ENCODE assay signal across 8 cellular contexts in genomic region chr17:81831563-81831956, GRCh38. TPM values are rescaled to one million over a fixed set of nuclear protein-coding genes. Genes with fewer than 3 reads are reported as not detected.
A peak's percentile ranks its signal among the peaks of the same experiment; 100 is the strongest.
DNase-seq lines count a peak whose midpoint lies in the region; ATAC-seq and TF ChIP-seq lines count a peak whose summit lies in the region.

No MANE protein-coding gene starts in this region.

- no peak for TF ChIP-seq EP300 in tibial nerve (IDR thresholded peaks at IDR 0.05)

- no peaks in the 10 kb centered on the region for H3K27me3 ChIP-seq in left ventricle myocardium inferior (ENCODE audit: low read depth)
- H3K27me3 ChIP-seq in tibial nerve = no peaks in the 10 kb centered on the region

- WGBS in tibial nerve, 2 donors = 69 to 78% methylated on average over 6 to 7 of the region's 7 CpGs

- peak overlapping the region; percentile 96 for H3K4me3 ChIP-seq in left ventricle myocardium inferior
- peak overlapping the region in 1 of 4 donors; percentile 77 for H3K4me3 ChIP-seq in tibial nerve

- H3K27ac Mint-ChIP-seq in activated CD8-positive, alpha-beta T cell treated with anti-CD3 and anti-CD28 coated beads for 36 hours = peak overlapping the region; percentile 95
- peak overlapping the region; percentile 91 to 98 (median 94) for H3K27ac Mint-ChIP-seq in immature natural killer cell

- H3K27me3 Mint-ChIP-seq in activated CD8-positive, alpha-beta T cell treated with anti-CD3 and anti-CD28 coated beads for 36 hours = no peaks in the 10 kb centered on the region
- H3K27me3 Mint-ChIP-seq in immature natural killer cell (ENCODE audit: low read depth in 3 of 3) = peaks cover 6 to 14% (median 9%) of the 10 kb centered on the region in 3 donors

- intact Hi-C loops in left ventricle myocardium inferior (cut with micrococcal nuclease) (no loop called here), left cardiac atrium (cut with DNase I) (no loop called here)
- intact Hi-C loops in activated CD8-positive, alpha-beta T cell treated with anti-CD3 and anti-CD28 coated beads for 36 hours (cut with micrococcal nuclease) = no loop called here

- H3K9me3 ChIP-seq in left ventricle myocardium inferior (replicated peaks) (no peaks in the 10 kb centered on the region), tibial nerve (no peaks in the 10 kb centered on the region)

- H3K9me3 Mint-ChIP-seq in activated CD8-positive, alpha-beta T cell treated with anti-CD3 and anti-CD28 coated beads for 36 hours = no peaks in the 10 kb centered on the region
- peaks cover 0 to 2% (median 0%) of the 10 kb centered on the region in 6 donors for H3K9me3 Mint-ChIP-seq in immature natural killer cell

- no peak for ATAC-seq in left cardiac atrium
- peak; percentile 5 for ATAC-seq in activated CD8-positive, alpha-beta T cell treated with anti-CD3 and anti-CD28 coated beads for 36 hours

- peaks cover 3% of the 10 kb centered on the region for H3K36me3 Mint-ChIP-seq in activated CD8-positive, alpha-beta T cell treated with anti-CD3 and anti-CD28 coated beads for 36 hours (ENCODE audit: low read depth)
- no peaks in the 10 kb centered on the region for H3K36me3 Mint-ChIP-seq in immature natural killer cell

- peaks cover 26% of the 10 kb centered on the region for H3K4me1 Mint-ChIP-seq in activated CD8-positive, alpha-beta T cell treated with anti-CD3 and anti-CD28 coated beads for 36 hours (ENCODE audit: low read depth)
- peaks cover 22 to 29% of the 10 kb centered on the region in 2 donors for H3K4me1 Mint-ChIP-seq in immature natural killer cell

- H3K4me3 Mint-ChIP-seq in activated CD8-positive, alpha-beta T cell treated with anti-CD3 and anti-CD28 coated beads for 36 hours = peak overlapping the region; percentile 95
- peak overlapping the region; percentile 86 to 93 (median 92) for H3K4me3 Mint-ChIP-seq in immature natural killer cell

- POLR2A ChIA-PET in activated CD8-positive, alpha-beta T cell treated with anti-CD3 and anti-CD28 coated beads for 36 hours (lab: Charles Lee) = interaction anchor here (0.7 to 2.8 kb wide), 5 partner anchors 36 to 1189 kb away, joined by 3 to 14 read pairs (median 3); partner anchors contain the start of gene MRPL12

- no peak for DNase-seq in left ventricle myocardium inferior
- no peak for DNase-seq in left cardiac atrium
- DNase-seq in activated CD8-positive, alpha-beta T cell treated with anti-CD3 and anti-CD28 coated beads for 36 hours = peak; percentile 35
- DNase-seq in immature natural killer cell = peak in 1 of 3 donors; percentile 20
- DNase-seq in tibial nerve (ENCODE audit: low spot score in 2 of 2) = no peak
- DNase-seq in DMS114 treated with DMSO at 0.1 percent for 48 hours (lab: John Stamatoyannopoulos, UW; ENCODE audit: unreplicated experiment) = no peak
- no peak for DNase-seq in NCI-H510A treated with DMSO at 0.1 percent for 48 hours (lab: John Stamatoyannopoulos, UW)
- DNase-seq in middle frontal gyrus (ENCODE audit: extremely low spot score, low spot score) = no peak

- no peak for TF ChIP-seq POLR2A in tibial nerve (IDR thresholded peaks at IDR 0.05)

- H3K36me3 ChIP-seq in left ventricle myocardium inferior = no peaks in the 10 kb centered on the region
- peaks cover 0 to 6% (median 0%) of the 10 kb centered on the region in 3 donors for H3K36me3 ChIP-seq in tibial nerve

- TF ChIP-seq CTCF in left ventricle myocardium inferior (IDR thresholded peaks at IDR 0.05; ENCODE audit: borderline replicate concordance) (no peak), tibial nerve (IDR thresholded peaks at IDR 0.05) (no peak)
- no peak for TF ChIP-seq CTCF in activated CD8-positive, alpha-beta T cell treated with anti-CD3 and anti-CD28 coated beads for 36 hours (IDR thresholded peaks at IDR 0.05)

- CTCF ChIA-PET in activated CD8-positive, alpha-beta T cell treated with anti-CD3 and anti-CD28 coated beads for 36 hours (lab: Charles Lee) = no interaction called here

- H3K27ac ChIP-seq in left ventricle myocardium inferior (replicated peaks) (peak overlapping the region; percentile 94), tibial nerve (peak overlapping the region; percentile 79 to 97 (median 92))

- H3K4me1 ChIP-seq in left ventricle myocardium inferior (peaks cover 53% of the 10 kb centered on the region), tibial nerve (peaks cover 0 to 57% (median 20%) of the 10 kb centered on the region in 4 donors)

RNA-seq across cellular contexts. Expression of gene MCRIP1, which starts 1.5 kb away (rescaled TPM):
- 110 TPM for total RNA-seq in left ventricle myocardium inferior
- 10 to 100 TPM; 83.9 to 98.0 TPM for total RNA-seq in left cardiac atrium
- 10 to 100 TPM; 55.1 to 56.5 TPM for total RNA-seq in activated CD8-positive, alpha-beta T cell treated with anti-CD3 and anti-CD28 coated beads for 36 hours
- 100 to 1,000 TPM; 112 to 178 (median 124) TPM for polyA plus RNA-seq in immature natural killer cell
- 100 to 1,000 TPM in 1 of 4 donors, 10 to 100 TPM in 3; 78.7 to 105 (median 92.5) TPM for total RNA-seq in tibial nerve

RNA-seq across cellular contexts. Expression of gene PPP1R27, which starts 3.3 kb away (rescaled TPM):
- total RNA-seq in left ventricle myocardium inferior (0.25 TPM), left cardiac atrium (not detected), tibial nerve (1 to 10 TPM in 1 of 4 donors, not detected in 3; 2.6 TPM)
- total RNA-seq in activated CD8-positive, alpha-beta T cell treated with anti-CD3 and anti-CD28 coated beads for 36 hours = not detected
- not detected for polyA plus RNA-seq in immature natural killer cell

RNA-seq across cellular contexts. Expression of gene GCGR, which starts 27.6 kb away (rescaled TPM):
- not detected for total RNA-seq in left ventricle myocardium inferior
- total RNA-seq in left cardiac atrium = not detected
- not detected for total RNA-seq in activated CD8-positive, alpha-beta T cell treated with anti-CD3 and anti-CD28 coated beads for 36 hours
- polyA plus RNA-seq in immature natural killer cell = not detected
- total RNA-seq in tibial nerve = 10 to 100 TPM in 2 of 4 donors, 1 to 10 TPM in 2; 1.8 to 14.7 (median 8.1) TPM

RNA-seq across cellular contexts. Expression of gene P4HB, which starts 28.8 kb away (rescaled TPM):
- total RNA-seq in left ventricle myocardium inferior (267 TPM), left cardiac atrium (100 to 1,000 TPM; 403 to 414 TPM), tibial nerve (100 to 1,000 TPM; 385 to 594 (median 472) TPM)
- 100 to 1,000 TPM; 408 to 434 TPM for total RNA-seq in activated CD8-positive, alpha-beta T cell treated with anti-CD3 and anti-CD28 coated beads for 36 hours
- 100 to 1,000 TPM; 365 to 534 (median 475) TPM for polyA plus RNA-seq in immature natural killer cell

RNA-seq across cellular contexts. Expression of gene ARHGDIA, which starts 39.6 kb away (rescaled TPM):
- total RNA-seq in left ventricle myocardium inferior (95.1 TPM), left cardiac atrium (100 to 1,000 TPM; 168 to 252 TPM), tibial nerve (100 to 1,000 TPM; 190 to 484 (median 237) TPM)
- total RNA-seq in activated CD8-positive, alpha-beta T cell treated with anti-CD3 and anti-CD28 coated beads for 36 hours = 100 to 1,000 TPM; 450 to 470 TPM
- 100 to 1,000 TPM; 100 to 245 (median 133) TPM for polyA plus RNA-seq in immature natural killer cell
